23 cellular contexts compared by ENCODE assay signal in the genomic region with DNA sequence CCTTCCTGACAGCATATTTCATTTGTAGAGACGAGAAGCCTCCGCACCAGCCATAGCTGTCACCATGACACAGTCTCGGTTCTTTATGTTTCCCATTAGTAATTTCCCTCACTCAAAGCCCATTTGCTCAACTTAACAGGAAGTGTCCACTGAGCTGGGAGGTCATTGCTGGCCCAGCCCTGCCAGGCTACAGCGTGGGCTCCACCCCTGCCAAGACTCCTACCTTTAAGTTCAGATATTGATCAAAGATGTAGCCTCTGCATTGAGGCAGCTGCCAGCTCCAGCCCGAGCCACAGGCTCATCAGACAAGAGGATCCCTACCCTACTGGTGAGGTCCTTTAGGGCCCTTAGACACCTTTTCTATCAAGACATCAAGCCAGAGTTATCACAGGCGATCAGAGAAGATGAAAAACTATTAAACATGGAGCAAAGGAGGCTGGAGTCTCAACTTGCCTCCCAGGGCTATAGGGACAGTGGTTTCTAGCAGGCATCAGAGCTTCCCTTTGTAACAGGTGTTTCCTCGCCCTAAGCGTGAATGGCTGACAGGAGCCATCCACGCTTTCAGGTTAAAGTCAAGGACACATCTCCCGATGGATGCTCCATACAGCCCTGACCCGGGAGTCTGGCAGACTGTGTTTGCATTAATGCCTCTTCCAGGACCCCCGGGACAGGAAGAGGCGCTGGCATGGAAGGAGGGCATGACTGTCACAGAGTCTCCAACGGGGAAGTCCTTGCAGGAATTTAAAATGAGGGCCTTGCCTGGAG.
"Had no signal": no experiment of that assay in that cellular context is flagged by ENCODE, and none has a peak within 500 bp of the region (broad histone marks: within the 10 kb centered on the region; RNA-seq: fewer than 3 reads in every experiment).

No MANE protein-coding gene starts in this region.

- H3K27me3 ChIP-seq: adrenal gland, uterus had no signal

- H3K9me3 Mint-ChIP-seq: activated CD4-positive, alpha-beta T cell treated with anti-CD3 and anti-CD28 coated beads, Interleukin-2, amount 10 ng/mL, durations not matched to agents 24 days and 14 days had no signal

- H3K4me3 Mint-ChIP-seq: activated CD4-positive, alpha-beta memory T cell treated with anti-CD3 and anti-CD28 coated beads, Interleukin-2, amount 10 ng/mL, durations not matched to agents 7 days and 5 days; activated CD4-positive, alpha-beta T cell treated with anti-CD3 and anti-CD28 coated beads, Interleukin-2, amount 10 ng/mL, durations not matched to agents 24 days and 14 days; activated CD8-positive, alpha-beta memory T cell treated with anti-CD3 and anti-CD28 coated beads, Interleukin-2, amount 10 ng/mL, durations not matched to agents 7 days and 5 days; activated naive CD8-positive, alpha-beta T cell; activated T-helper 1 cell treated with anti-CD3 and anti-CD28 coated beads, Interleukin-12 subunit alpha, Interleukin-12 subunit beta, Interleukin-2, Interleukin-4 antibody, amounts not matched to agents 30 ng/mL and 10 ng/mL and 1 ng/mL, durations not matched to agents 14 hours and 24 hours and 36 hours; memory B cell; nephron; stimulated activated naive CD8-positive, alpha-beta T cell treated with anti-CD3 and anti-CD28 coated beads, Interleukin-15, Interleukin-2, amounts not matched to agents 100 ng/mL and 50 ng/mL, for 24 hours had no signal

- H3K27ac Mint-ChIP-seq: activated CD4-positive, alpha-beta memory T cell treated with anti-CD3 and anti-CD28 coated beads, Interleukin-2, amount 10 ng/mL, durations not matched to agents 7 days and 5 days; activated CD4-positive, alpha-beta T cell treated with anti-CD3 and anti-CD28 coated beads, Interleukin-2, amount 10 ng/mL, durations not matched to agents 24 days and 14 days; activated CD8-positive, alpha-beta memory T cell treated with anti-CD3 and anti-CD28 coated beads, Interleukin-2, amount 10 ng/mL, durations not matched to agents 7 days and 5 days; activated naive CD8-positive, alpha-beta T cell; activated T-helper 1 cell treated with anti-CD3 and anti-CD28 coated beads, Interleukin-12 subunit alpha, Interleukin-12 subunit beta, Interleukin-2, Interleukin-4 antibody, amounts not matched to agents 30 ng/mL and 10 ng/mL and 1 ng/mL, durations not matched to agents 14 hours and 24 hours and 36 hours; memory B cell; nephron; stimulated activated naive CD8-positive, alpha-beta T cell treated with anti-CD3 and anti-CD28 coated beads, Interleukin-15, Interleukin-2, amounts not matched to agents 100 ng/mL and 50 ng/mL, for 24 hours had no signal

- H3K27ac ChIP-seq: adrenal gland, dorsolateral prefrontal cortex, gastroesophageal sphincter, heart left ventricle, tibial nerve, uterus, VCaP had no signal

- H3K4me1 Mint-ChIP-seq: activated CD4-positive, alpha-beta memory T cell treated with anti-CD3 and anti-CD28 coated beads, Interleukin-2, amount 10 ng/mL, durations not matched to agents 7 days and 5 days; activated CD4-positive, alpha-beta T cell treated with anti-CD3 and anti-CD28 coated beads, Interleukin-2, amount 10 ng/mL, durations not matched to agents 24 days and 14 days; activated CD8-positive, alpha-beta memory T cell treated with anti-CD3 and anti-CD28 coated beads, Interleukin-2, amount 10 ng/mL, durations not matched to agents 7 days and 5 days had no signal

- DNase-seq: activated CD4-positive, alpha-beta memory T cell treated with anti-CD3 and anti-CD28 coated beads, Interleukin-2, amount 10 ng/mL, durations not matched to agents 7 days and 5 days; activated CD4-positive, alpha-beta T cell treated with anti-CD3 and anti-CD28 coated beads, Interleukin-2, amount 10 ng/mL, durations not matched to agents 24 days and 14 days; activated CD8-positive, alpha-beta memory T cell treated with anti-CD3 and anti-CD28 coated beads, Interleukin-2, amount 10 ng/mL, durations not matched to agents 7 days and 5 days; activated naive CD4-positive, alpha-beta T cell; central memory CD4-positive, alpha-beta T cell; left cardiac atrium; nucleus accumbens; stimulated activated CD4-positive, alpha-beta T cell treated with anti-CD3 and anti-CD28 coated beads, Interleukin-1b, Interleukin-23, amount 100 ng/mL, for 48 hours had no signal

- H3K36me3 ChIP-seq: adrenal gland, gastroesophageal sphincter, heart left ventricle, tibial nerve, uterus had no signal

- H3K9me3 ChIP-seq: adrenal gland, uterus had no signal

- H3K36me3 Mint-ChIP-seq: activated CD8-positive, alpha-beta memory T cell treated with anti-CD3 and anti-CD28 coated beads, Interleukin-2, amount 10 ng/mL, durations not matched to agents 7 days and 5 days; activated naive CD8-positive, alpha-beta T cell had no signal

- H3K4me3 ChIP-seq: adrenal gland, dorsolateral prefrontal cortex, gastroesophageal sphincter, heart left ventricle, tibial nerve, uterus had no signal

- H3K4me1 ChIP-seq: adrenal gland, gastroesophageal sphincter, heart left ventricle, uterus had no signal

- FAIRE-seq: astrocyte, colon, islet of Langerhans had no signal
